ENCODE assay signal across 2 cellular contexts in the genomic region with DNA sequence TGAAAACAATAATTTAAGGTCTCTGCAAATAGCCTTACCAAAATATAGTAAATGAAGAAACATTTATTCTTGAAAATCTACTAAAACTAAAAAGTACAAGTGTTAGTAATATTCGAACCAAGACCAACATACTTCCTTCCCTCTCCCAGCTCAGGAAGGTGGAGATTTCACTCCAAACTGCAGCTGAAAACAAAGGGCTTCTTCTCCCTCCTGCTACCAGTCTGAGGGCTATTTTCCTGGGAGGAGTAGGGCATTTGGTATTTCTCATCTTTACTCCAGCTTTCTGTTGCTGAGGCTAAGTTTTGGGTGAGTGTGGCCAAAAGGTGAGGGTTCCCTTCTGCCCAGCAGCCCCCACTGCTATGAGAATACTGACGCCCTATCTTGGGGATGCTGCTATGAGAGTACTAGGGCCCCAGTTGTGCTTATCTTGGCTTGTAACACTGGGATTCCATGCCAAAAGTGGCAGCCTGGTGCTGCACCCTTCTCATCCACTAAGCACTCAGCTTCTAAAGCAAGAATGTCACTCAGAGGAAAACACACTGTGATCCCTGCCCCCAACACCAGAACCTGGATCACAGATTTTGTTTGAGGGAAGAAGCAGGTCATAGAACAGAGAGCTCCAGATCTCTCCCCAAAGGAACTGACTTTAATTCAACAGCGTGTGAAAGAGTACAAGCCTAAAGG.
TF ChIP-seq lines count a peak whose summit lies in the region.

No MANE protein-coding gene starts in this region.

TF ChIP-seq in GM23338, 12 proteins besides CTCF, POLR2A, EP300 and RAD21 (continued from another document):
- TF ChIP-seq, protein P1, sequence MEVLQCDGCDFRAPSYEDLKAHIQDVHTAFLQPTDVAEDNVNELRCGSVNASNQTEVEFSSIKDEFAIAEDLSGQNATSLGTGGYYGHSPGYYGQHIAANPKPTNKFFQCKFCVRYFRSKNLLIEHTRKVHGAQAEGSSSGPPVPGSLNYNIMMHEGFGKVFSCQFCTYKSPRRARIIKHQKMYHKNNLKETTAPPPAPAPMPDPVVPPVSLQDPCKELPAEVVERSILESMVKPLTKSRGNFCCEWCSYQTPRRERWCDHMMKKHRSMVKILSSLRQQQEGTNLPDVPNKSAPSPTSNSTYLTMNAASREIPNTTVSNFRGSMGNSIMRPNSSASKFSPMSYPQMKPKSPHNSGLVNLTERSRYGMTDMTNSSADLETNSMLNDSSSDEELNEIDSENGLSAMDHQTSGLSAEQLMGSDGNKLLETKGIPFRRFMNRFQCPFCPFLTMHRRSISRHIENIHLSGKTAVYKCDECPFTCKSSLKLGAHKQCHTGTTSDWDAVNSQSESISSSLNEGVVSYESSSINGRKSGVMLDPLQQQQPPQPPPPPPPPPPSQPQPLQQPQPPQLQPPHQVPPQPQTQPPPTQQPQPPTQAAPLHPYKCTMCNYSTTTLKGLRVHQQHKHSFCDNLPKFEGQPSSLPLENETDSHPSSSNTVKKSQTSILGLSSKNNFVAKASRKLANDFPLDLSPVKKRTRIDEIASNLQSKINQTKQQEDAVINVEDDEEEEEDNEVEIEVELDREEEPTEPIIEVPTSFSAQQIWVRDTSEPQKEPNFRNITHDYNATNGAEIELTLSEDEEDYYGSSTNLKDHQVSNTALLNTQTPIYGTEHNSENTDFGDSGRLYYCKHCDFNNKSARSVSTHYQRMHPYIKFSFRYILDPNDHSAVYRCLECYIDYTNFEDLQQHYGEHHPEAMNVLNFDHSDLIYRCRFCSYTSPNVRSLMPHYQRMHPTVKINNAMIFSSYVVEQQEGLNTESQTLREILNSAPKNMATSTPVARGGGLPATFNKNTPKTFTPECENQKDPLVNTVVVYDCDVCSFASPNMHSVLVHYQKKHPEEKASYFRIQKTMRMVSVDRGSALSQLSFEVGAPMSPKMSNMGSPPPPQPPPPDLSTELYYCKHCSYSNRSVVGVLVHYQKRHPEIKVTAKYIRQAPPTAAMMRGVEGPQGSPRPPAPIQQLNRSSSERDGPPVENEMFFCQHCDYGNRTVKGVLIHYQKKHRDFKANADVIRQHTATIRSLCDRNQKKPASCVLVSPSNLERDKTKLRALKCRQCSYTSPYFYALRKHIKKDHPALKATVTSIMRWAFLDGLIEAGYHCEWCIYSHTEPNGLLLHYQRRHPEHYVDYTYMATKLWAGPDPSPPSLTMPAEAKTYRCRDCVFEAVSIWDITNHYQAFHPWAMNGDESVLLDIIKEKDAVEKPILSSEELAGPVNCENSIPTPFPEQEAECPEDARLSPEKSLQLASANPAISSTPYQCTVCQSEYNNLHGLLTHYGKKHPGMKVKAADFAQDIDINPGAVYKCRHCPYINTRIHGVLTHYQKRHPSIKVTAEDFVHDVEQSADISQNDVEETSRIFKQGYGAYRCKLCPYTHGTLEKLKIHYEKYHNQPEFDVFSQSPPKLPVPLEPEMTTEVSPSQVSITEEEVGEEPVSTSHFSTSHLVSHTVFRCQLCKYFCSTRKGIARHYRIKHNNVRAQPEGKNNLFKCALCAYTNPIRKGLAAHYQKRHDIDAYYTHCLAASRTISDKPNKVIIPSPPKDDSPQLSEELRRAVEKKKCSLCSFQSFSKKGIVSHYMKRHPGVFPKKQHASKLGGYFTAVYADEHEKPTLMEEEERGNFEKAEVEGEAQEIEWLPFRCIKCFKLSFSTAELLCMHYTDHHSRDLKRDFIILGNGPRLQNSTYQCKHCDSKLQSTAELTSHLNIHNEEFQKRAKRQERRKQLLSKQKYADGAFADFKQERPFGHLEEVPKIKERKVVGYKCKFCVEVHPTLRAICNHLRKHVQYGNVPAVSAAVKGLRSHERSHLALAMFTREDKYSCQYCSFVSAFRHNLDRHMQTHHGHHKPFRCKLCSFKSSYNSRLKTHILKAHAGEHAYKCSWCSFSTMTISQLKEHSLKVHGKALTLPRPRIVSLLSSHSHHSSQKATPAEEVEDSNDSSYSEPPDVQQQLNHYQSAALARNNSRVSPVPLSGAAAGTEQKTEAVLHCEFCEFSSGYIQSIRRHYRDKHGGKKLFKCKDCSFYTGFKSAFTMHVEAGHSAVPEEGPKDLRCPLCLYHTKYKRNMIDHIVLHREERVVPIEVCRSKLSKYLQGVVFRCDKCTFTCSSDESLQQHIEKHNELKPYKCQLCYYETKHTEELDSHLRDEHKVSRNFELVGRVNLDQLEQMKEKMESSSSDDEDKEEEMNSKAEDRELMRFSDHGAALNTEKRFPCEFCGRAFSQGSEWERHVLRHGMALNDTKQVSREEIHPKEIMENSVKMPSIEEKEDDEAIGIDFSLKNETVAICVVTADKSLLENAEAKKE (CRISPR knock-in tag; IDR thresholded peaks at IDR 0.05): no peak
- TF ChIP-seq CREB1 (CRISPR knock-in tag; IDR thresholded peaks at IDR 0.05; ENCODE audit: low read depth) (no peak), JUNB (IDR thresholded peaks at IDR 0.05; ENCODE audit: unreplicated experiment) (no peak), EZH2phosphoT487 (IDR thresholded peaks at IDR 0.05; ENCODE audit: unreplicated experiment) (no peak), NANOG (IDR thresholded peaks at IDR 0.05; ENCODE audit: borderline replicate concordance) (no peak)
- TF ChIP-seq, protein P2, sequence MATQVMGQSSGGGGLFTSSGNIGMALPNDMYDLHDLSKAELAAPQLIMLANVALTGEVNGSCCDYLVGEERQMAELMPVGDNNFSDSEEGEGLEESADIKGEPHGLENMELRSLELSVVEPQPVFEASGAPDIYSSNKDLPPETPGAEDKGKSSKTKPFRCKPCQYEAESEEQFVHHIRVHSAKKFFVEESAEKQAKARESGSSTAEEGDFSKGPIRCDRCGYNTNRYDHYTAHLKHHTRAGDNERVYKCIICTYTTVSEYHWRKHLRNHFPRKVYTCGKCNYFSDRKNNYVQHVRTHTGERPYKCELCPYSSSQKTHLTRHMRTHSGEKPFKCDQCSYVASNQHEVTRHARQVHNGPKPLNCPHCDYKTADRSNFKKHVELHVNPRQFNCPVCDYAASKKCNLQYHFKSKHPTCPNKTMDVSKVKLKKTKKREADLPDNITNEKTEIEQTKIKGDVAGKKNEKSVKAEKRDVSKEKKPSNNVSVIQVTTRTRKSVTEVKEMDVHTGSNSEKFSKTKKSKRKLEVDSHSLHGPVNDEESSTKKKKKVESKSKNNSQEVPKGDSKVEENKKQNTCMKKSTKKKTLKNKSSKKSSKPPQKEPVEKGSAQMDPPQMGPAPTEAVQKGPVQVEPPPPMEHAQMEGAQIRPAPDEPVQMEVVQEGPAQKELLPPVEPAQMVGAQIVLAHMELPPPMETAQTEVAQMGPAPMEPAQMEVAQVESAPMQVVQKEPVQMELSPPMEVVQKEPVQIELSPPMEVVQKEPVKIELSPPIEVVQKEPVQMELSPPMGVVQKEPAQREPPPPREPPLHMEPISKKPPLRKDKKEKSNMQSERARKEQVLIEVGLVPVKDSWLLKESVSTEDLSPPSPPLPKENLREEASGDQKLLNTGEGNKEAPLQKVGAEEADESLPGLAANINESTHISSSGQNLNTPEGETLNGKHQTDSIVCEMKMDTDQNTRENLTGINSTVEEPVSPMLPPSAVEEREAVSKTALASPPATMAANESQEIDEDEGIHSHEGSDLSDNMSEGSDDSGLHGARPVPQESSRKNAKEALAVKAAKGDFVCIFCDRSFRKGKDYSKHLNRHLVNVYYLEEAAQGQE (IDR thresholded peaks at IDR 0.05; ENCODE audit: unreplicated experiment): no peak
- TF ChIP-seq, protein P3, sequence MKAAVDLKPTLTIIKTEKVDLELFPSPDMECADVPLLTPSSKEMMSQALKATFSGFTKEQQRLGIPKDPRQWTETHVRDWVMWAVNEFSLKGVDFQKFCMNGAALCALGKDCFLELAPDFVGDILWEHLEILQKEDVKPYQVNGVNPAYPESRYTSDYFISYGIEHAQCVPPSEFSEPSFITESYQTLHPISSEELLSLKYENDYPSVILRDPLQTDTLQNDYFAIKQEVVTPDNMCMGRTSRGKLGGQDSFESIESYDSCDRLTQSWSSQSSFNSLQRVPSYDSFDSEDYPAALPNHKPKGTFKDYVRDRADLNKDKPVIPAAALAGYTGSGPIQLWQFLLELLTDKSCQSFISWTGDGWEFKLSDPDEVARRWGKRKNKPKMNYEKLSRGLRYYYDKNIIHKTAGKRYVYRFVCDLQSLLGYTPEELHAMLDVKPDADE (IDR thresholded peaks at IDR 0.05): no peak

TF ChIP-seq in SK-N-SH, 30 proteins besides CTCF, POLR2A, EP300 and RAD21:
- TF ChIP-seq, protein P4, sequence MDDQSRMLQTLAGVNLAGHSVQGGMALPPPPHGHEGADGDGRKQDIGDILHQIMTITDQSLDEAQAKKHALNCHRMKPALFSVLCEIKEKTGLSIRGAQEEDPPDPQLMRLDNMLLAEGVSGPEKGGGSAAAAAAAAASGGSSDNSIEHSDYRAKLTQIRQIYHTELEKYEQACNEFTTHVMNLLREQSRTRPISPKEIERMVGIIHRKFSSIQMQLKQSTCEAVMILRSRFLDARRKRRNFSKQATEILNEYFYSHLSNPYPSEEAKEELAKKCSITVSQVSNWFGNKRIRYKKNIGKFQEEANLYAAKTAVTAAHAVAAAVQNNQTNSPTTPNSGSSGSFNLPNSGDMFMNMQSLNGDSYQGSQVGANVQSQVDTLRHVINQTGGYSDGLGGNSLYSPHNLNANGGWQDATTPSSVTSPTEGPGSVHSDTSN (IDR thresholded peaks at IDR 0.05): no peak
- TF ChIP-seq GATA2 (CRISPR knock-in tag; IDR thresholded peaks at IDR 0.05): no peak
- no peak for TF ChIP-seq RFX5 (IDR thresholded peaks at IDR 0.05; ENCODE audit: low read length)
- no peak for TF ChIP-seq EZH2phosphoT487 (IDR thresholded peaks at IDR 0.05; ENCODE audit: borderline replicate concordance, low read depth)
